ENCODE assay signal across 1 cellular context in genomic region chr10:125103466-125104377, GRCh38.
TF ChIP-seq lines count a peak whose summit lies in the region.

No MANE protein-coding gene starts in this region.

TF ChIP-seq in H1, 55 proteins besides CTCF, POLR2A, EP300 and RAD21:
- TF ChIP-seq PHF8 (conservative IDR thresholded peaks at IDR 0.05; ENCODE audit: low read depth, low read length) = no peak
